Comparison of ENCODE assay signal across 27 cellular contexts in genomic region chr11:15830730-15831443, GRCh38.
"Had no signal": no experiment of that assay in that cellular context is flagged by ENCODE, and none has a peak within 500 bp of the region (broad histone marks: within the 10 kb centered on the region; RNA-seq: fewer than 3 reads in every experiment).

No MANE protein-coding gene starts in this region.

- ATAC-seq: sciatic nerve; stimulated activated effector memory CD8-positive, alpha-beta T cell treated with anti-CD3 and anti-CD28 coated beads, Interleukin-12 subunit alpha, Interleukin-12 subunit beta, amount 100 ng/mL, for 72 hours had no signal

- H3K4me1 ChIP-seq: prostate gland, vagina had no signal

- H3K36me3 Mint-ChIP-seq: activated naive CD4-positive, alpha-beta T cell treated with anti-CD3 and anti-CD28 coated beads, Interleukin-2, amount 10 ng/mL, durations not matched to agents 7 days and 5 days; naive B cell; stimulated activated effector memory CD8-positive, alpha-beta T cell treated with anti-CD3 and anti-CD28 coated beads, Interleukin-12 subunit alpha, Interleukin-12 subunit beta, amount 100 ng/mL, for 72 hours had no signal

- H3K9me3 ChIP-seq: esophagus squamous epithelium, left ventricle myocardium inferior, ovary, prostate gland, thoracic aorta, upper lobe of left lung, vagina had no signal

- H3K27me3 Mint-ChIP-seq: activated naive CD4-positive, alpha-beta T cell treated with anti-CD3 and anti-CD28 coated beads, Interleukin-2, amount 10 ng/mL, durations not matched to agents 7 days and 5 days had no signal

- H3K27ac Mint-ChIP-seq: activated naive CD4-positive, alpha-beta T cell treated with anti-CD3 and anti-CD28 coated beads, Interleukin-2, amount 10 ng/mL, durations not matched to agents 7 days and 5 days; nephron progenitor cell; stimulated activated effector memory CD8-positive, alpha-beta T cell treated with anti-CD3 and anti-CD28 coated beads, Interleukin-12 subunit alpha, Interleukin-12 subunit beta, amount 100 ng/mL, for 72 hours; stimulated activated naive CD8-positive, alpha-beta T cell treated with anti-CD3 and anti-CD28 coated beads, Interleukin-15, Interleukin-2, amounts not matched to agents 100 ng/mL and 50 ng/mL, for 24 hours; T-helper 1 cell treated with Interleukin-12 subunit alpha and Interleukin-12 subunit beta and Interleukin-4 antibody, amounts not matched to agents 30 μg/mL and 1 μg/mL, for 36 hours had no signal

- H3K4me3 Mint-ChIP-seq: activated naive CD4-positive, alpha-beta T cell treated with anti-CD3 and anti-CD28 coated beads, Interleukin-2, amount 10 ng/mL, durations not matched to agents 7 days and 5 days; naive B cell; nephron progenitor cell; stimulated activated effector memory CD8-positive, alpha-beta T cell treated with anti-CD3 and anti-CD28 coated beads, Interleukin-12 subunit alpha, Interleukin-12 subunit beta, amount 100 ng/mL, for 72 hours; stimulated activated naive CD8-positive, alpha-beta T cell treated with anti-CD3 and anti-CD28 coated beads, Interleukin-15, Interleukin-2, amounts not matched to agents 100 ng/mL and 50 ng/mL, for 24 hours; T-helper 1 cell treated with Interleukin-12 subunit alpha and Interleukin-12 subunit beta and Interleukin-4 antibody, amounts not matched to agents 30 μg/mL and 1 μg/mL, for 36 hours had no signal

- H3K36me3 ChIP-seq: esophagus squamous epithelium, left ventricle myocardium inferior, ovary, prostate gland, thoracic aorta, upper lobe of left lung, vagina had no signal

- H3K27me3 ChIP-seq: esophagus squamous epithelium, ovary, upper lobe of left lung, vagina had no signal

- H3K4me1 Mint-ChIP-seq: activated naive CD4-positive, alpha-beta T cell treated with anti-CD3 and anti-CD28 coated beads, Interleukin-2, amount 10 ng/mL, durations not matched to agents 7 days and 5 days; naive B cell; stimulated activated effector memory CD8-positive, alpha-beta T cell treated with anti-CD3 and anti-CD28 coated beads, Interleukin-12 subunit alpha, Interleukin-12 subunit beta, amount 100 ng/mL, for 72 hours had no signal

- H3K27ac ChIP-seq: coronary artery, esophagus squamous epithelium, left ventricle myocardium inferior, ovary, prostate gland, thoracic aorta, upper lobe of left lung, vagina had no signal

- DNase-seq: activated CD4-positive, alpha-beta T cell treated with anti-CD3 and anti-CD28 coated beads, Interleukin-2, amount 50 U/mL, for 4 hours; activated effector memory CD4-positive, alpha-beta T cell treated with Interleukin-2 at 50 U/mL for 16 hours; activated naive CD4-positive, alpha-beta T cell treated with anti-CD3 and anti-CD28 coated beads, Interleukin-2, amount 10 ng/mL, durations not matched to agents 7 days and 5 days; activated T-cell treated with anti-CD3 and anti-CD28 coated beads for 4 hours; amniotic stem cell; esophagus squamous epithelium; glutamatergic neuron; islet precursor cell; left ventricle myocardium inferior; naive B cell; nephron progenitor cell; ovary; retina; stimulated activated CD4-positive, alpha-beta T cell treated with anti-CD3 and anti-CD28 coated beads, Interleukin-12 subunit alpha, Interleukin-12 subunit beta, amount 100 ng/mL, for 4 hours; stimulated activated CD4-positive, alpha-beta T cell treated with anti-CD3 and anti-CD28 coated beads, Interleukin-4, amount 100 ng/mL, for 24 hours; SW 1271; T1000; upper lobe of left lung had no signal

- H3K4me3 ChIP-seq: coronary artery, esophagus squamous epithelium, left ventricle myocardium inferior, ovary, prostate gland, skin epidermis, thoracic aorta, upper lobe of left lung, vagina had no signal

- H3K9me3 Mint-ChIP-seq: activated naive CD4-positive, alpha-beta T cell treated with anti-CD3 and anti-CD28 coated beads, Interleukin-2, amount 10 ng/mL, durations not matched to agents 7 days and 5 days; nephron progenitor cell; stimulated activated effector memory CD8-positive, alpha-beta T cell treated with anti-CD3 and anti-CD28 coated beads, Interleukin-12 subunit alpha, Interleukin-12 subunit beta, amount 100 ng/mL, for 72 hours; T-helper 1 cell treated with Interleukin-12 subunit alpha and Interleukin-12 subunit beta and Interleukin-4 antibody, amounts not matched to agents 30 μg/mL and 1 μg/mL, for 36 hours had no signal
